ENCODE assay signal across 1 cellular context in genomic region chr12:105018001-105018400, GRCh38.
TF ChIP-seq lines count a peak whose summit lies in the region.

No MANE protein-coding gene starts in this region.

TF ChIP-seq in A549, 52 proteins besides CTCF, POLR2A, EP300 and RAD21 (continued from another document):
- TF ChIP-seq BCL3 (IDR thresholded peaks at IDR 0.05) (no peak), NFE2L2 (conservative IDR thresholded peaks at IDR 0.05; ENCODE audit: low read length) (no peak), PBX3 (IDR thresholded peaks at IDR 0.05) (no peak), RCOR1 (IDR thresholded peaks at IDR 0.05; ENCODE audit: low read depth, low read length) (no peak)
